ENCODE assay signal across 8 cellular contexts in genomic region chr6:92810913-92811312, GRCh38.
DNase-seq lines count a peak whose midpoint lies in the region; ATAC-seq, FAIRE-seq and TF ChIP-seq lines count a peak whose summit lies in the region.

No MANE protein-coding gene starts in this region.

- ATAC-seq in HG02840 (IDR thresholded peaks at IDR 0.05; ENCODE audit: low FRiP score, unreplicated experiment): peak; percentile 93
- ATAC-seq in HG03571 (IDR thresholded peaks at IDR 0.05; ENCODE audit: unreplicated experiment): no peak

- DNase-seq in ACHN (peak; percentile 40), GM18507 (ENCODE audit: extremely low spot score, insufficient read length, low read depth) (peak; percentile 2), NCI-H1092 treated with DMSO at 0.1 percent for 48 hours (lab: John Stamatoyannopoulos, UW) (peak; percentile 49), SW480 (ENCODE audit: low spot score) (peak; percentile 40), hepatocyte (ENCODE audit: low spot score) (peak; percentile 68), uterus (no peak)

- H3K79me2 ChIP-seq in hepatocyte: no peaks in the 10 kb centered on the region

- FAIRE-seq in GM18507 (lab: Jason Lieb, UNC): no peak

- TF ChIP-seq POLR2A in uterus (IDR thresholded peaks at IDR 0.05): no peak

- no peaks in the 10 kb centered on the region for H3K27me3 ChIP-seq in hepatocyte
- H3K27me3 ChIP-seq in uterus: no peaks in the 10 kb centered on the region

- TF ChIP-seq CTCF in hepatocyte (IDR thresholded peaks at IDR 0.05; ENCODE audit: poor library complexity) (peak; percentile 64), uterus (IDR thresholded peaks at IDR 0.05) (peak in 1 of 4 experiments; percentile 20)

- no peak overlapping the region for H3K4me2 ChIP-seq in hepatocyte

- no peak overlapping the region for H2AFZ ChIP-seq in hepatocyte

- H3K4me3 ChIP-seq in hepatocyte (no peak overlapping the region), uterus (no peak overlapping the region)

- H3K27ac ChIP-seq in hepatocyte (no peak overlapping the region), uterus (no peak overlapping the region)

- WGBS in hepatocyte (ENCODE audit: low lambda C conversion rate, missing lambda C conversion rate): 12% methylated on average over 3 of the region's 3 CpGs

- no peaks in the 10 kb centered on the region for H4K20me1 ChIP-seq in hepatocyte (ENCODE audit: insufficient read depth, poor library complexity, severe bottlenecking)

- in situ Hi-C loops in ACHN (cut with HindIII; ENCODE audit: low pct_ligation_motif_present, low pct_unique_long_range_greater_than_20kb, low sequenced_read_pairs): no loop called here

- H3K4me1 ChIP-seq in hepatocyte (ENCODE audit: insufficient read depth): no peaks in the 10 kb centered on the region
- H3K4me1 ChIP-seq in uterus: no peaks in the 10 kb centered on the region

- H3K9me3 ChIP-seq in hepatocyte (ENCODE audit: low read depth): no peaks in the 10 kb centered on the region
- H3K9me3 ChIP-seq in uterus: no peaks in the 10 kb centered on the region

- intact Hi-C loops in uterus (cut with DNase I; ENCODE audit: low total_unique reads): no loop called here

- H3K36me3 ChIP-seq in hepatocyte (replicated peaks; ENCODE audit: insufficient read depth, low read depth) (no peaks in the 10 kb centered on the region), uterus (no peaks in the 10 kb centered on the region)

- no peaks in the 10 kb centered on the region for H3K9me2 ChIP-seq in hepatocyte (replicated peaks; ENCODE audit: insufficient read depth)

Comparison
In these comparisons a context has a peak if more than half of its experiments do, and no peak if none do; other contexts are left out.
1. DNase-seq: peak in ACHN (single experiment), GM18507 (single experiment), NCI-H1092 treated with DMSO at 0.1 percent for 48 hours (single experiment), SW480 (single experiment) and hepatocyte (single experiment); none in uterus (0 of 2).